ENCODE assay signal across 10 cellular contexts in genomic region chr5:88676637-88677481, GRCh38.
DNase-seq lines count a peak whose midpoint lies in the region; ATAC-seq, FAIRE-seq and TF ChIP-seq lines count a peak whose summit lies in the region.
"Had no signal": no experiment of that assay in that cellular context is flagged by ENCODE, and none has a peak within 500 bp of the region (broad histone marks: within the 10 kb centered on the region; RNA-seq: fewer than 3 reads in every experiment).

No MANE protein-coding gene starts in this region.

- no peaks in the 10 kb centered on the region for H3K36me3 ChIP-seq in adrenal gland (replicated peaks in 1 of 2)
- H3K36me3 ChIP-seq in prostate gland, result no peaks in the 10 kb centered on the region
- H3K36me3 ChIP-seq: colonic mucosa had no signal

- peaks cover 6% of the 10 kb centered on the region for H3K36me3 Mint-ChIP-seq in IgD-negative memory B cell
- peaks cover 25% of the 10 kb centered on the region for H3K36me3 Mint-ChIP-seq in natural killer cell treated with Interleukin-12 subunit alpha and Interleukin-12 subunit beta and Interleukin-15 and Interleukin-18, amount 100 ng/mL, for 72 hours

- H3K9me3 ChIP-seq in adrenal gland (replicated peaks in 1 of 3) (no peaks in the 10 kb centered on the region), prostate gland (no peaks in the 10 kb centered on the region)
- H3K9me3 ChIP-seq: colonic mucosa had no signal

- peak; percentile 72 for FAIRE-seq in D721Med (lab: Jason Lieb, UNC)
- FAIRE-seq: frontal cortex had no signal

- H3K9me3 Mint-ChIP-seq in IgD-negative memory B cell, result peaks cover 1 to 21% (median 5%) of the 10 kb centered on the region in 3 donors
- H3K9me3 Mint-ChIP-seq in natural killer cell treated with Interleukin-12 subunit alpha and Interleukin-12 subunit beta and Interleukin-15 and Interleukin-18, amount 100 ng/mL, for 72 hours, result peaks cover 3% of the 10 kb centered on the region

- H3K4me3 ChIP-seq in adrenal gland (peak overlapping the region in 1 of 4 donors; percentile 54), prostate gland (no peak overlapping the region)

- H3K4me1 ChIP-seq in adrenal gland (replicated peaks in 1 of 2) (peaks cover 8 to 31% of the 10 kb centered on the region in 2 donors), prostate gland (replicated peaks) (no peaks in the 10 kb centered on the region)
- H3K4me1 ChIP-seq: colonic mucosa had no signal

- peak overlapping the region in 3 of 5 donors; percentile 39 to 95 (median 92) for H3K27ac ChIP-seq in adrenal gland
- H3K27ac ChIP-seq in prostate gland, result no peak overlapping the region
- H3K27ac ChIP-seq: colonic mucosa had no signal

- TF ChIP-seq POLR2A in adrenal gland (IDR thresholded peaks at IDR 0.05) (no peak), prostate gland (IDR thresholded peaks at IDR 0.05) (no peak)

- peak overlapping the region; percentile 83 to 98 (median 94) for H3K27ac Mint-ChIP-seq in IgD-negative memory B cell
- H3K27ac Mint-ChIP-seq in natural killer cell treated with Interleukin-12 subunit alpha and Interleukin-12 subunit beta and Interleukin-15 and Interleukin-18, amount 100 ng/mL, for 72 hours, result peak overlapping the region in 1 of 2 donors; percentile 71

- TF ChIP-seq CTCF in D721Med (IDR thresholded peaks at IDR 0.05; ENCODE audit: insufficient read depth, missing control alignments) (no peak), adrenal gland (IDR thresholded peaks at IDR 0.05) (no peak), prostate gland (IDR thresholded peaks at IDR 0.05) (no peak)

- H3K4me3 Mint-ChIP-seq in IgD-negative memory B cell, result peak overlapping the region; percentile 7 to 92 (median 30)
- peak overlapping the region; percentile 80 for H3K4me3 Mint-ChIP-seq in natural killer cell treated with Interleukin-12 subunit alpha and Interleukin-12 subunit beta and Interleukin-15 and Interleukin-18, amount 100 ng/mL, for 72 hours

- intact Hi-C loops in adrenal gland (cut with DNase I), result loop anchor here in 1 of 2 donors (5.0 kb wide), 1 partner anchor 535 kb away; no protein-coding TSS in a partner anchor
- intact Hi-C loops in prostate gland (cut with DNase I), result loop anchor here (5.0 kb wide), 1 partner anchor 535 kb away; no protein-coding TSS in a partner anchor

- no peak for ATAC-seq in natural killer cell treated with Interleukin-12 subunit alpha and Interleukin-12 subunit beta and Interleukin-15 and Interleukin-18, amount 100 ng/mL, for 72 hours
- ATAC-seq in GM19395 (IDR thresholded peaks at IDR 0.05; ENCODE audit: unreplicated experiment) (no peak), GM18867 (IDR thresholded peaks at IDR 0.05; ENCODE audit: unreplicated experiment) (no peak)

- H3K27me3 ChIP-seq in adrenal gland (peaks cover 31% of the 10 kb centered on the region), prostate gland (replicated peaks; ENCODE audit: insufficient read depth) (peaks cover 62% of the 10 kb centered on the region)

- peaks cover 72% of the 10 kb centered on the region for H3K27me3 Mint-ChIP-seq in IgD-negative memory B cell
- H3K27me3 Mint-ChIP-seq in natural killer cell treated with Interleukin-12 subunit alpha and Interleukin-12 subunit beta and Interleukin-15 and Interleukin-18, amount 100 ng/mL, for 72 hours, result peaks cover 57 to 83% of the 10 kb centered on the region in 2 donors

- peaks cover 4 to 27% (median 17%) of the 10 kb centered on the region in 3 donors for H3K4me1 Mint-ChIP-seq in IgD-negative memory B cell
- peaks cover 26 to 27% of the 10 kb centered on the region in 2 donors for H3K4me1 Mint-ChIP-seq in natural killer cell treated with Interleukin-12 subunit alpha and Interleukin-12 subunit beta and Interleukin-15 and Interleukin-18, amount 100 ng/mL, for 72 hours (ENCODE audit: low read depth in 2 of 2)

- WGBS in adrenal gland, 4 donors, result 21 to 35% (median 24%) methylated on average over 8 of the region's 8 CpGs
- 25% methylated on average over 8 of the region's 8 CpGs for WGBS in prostate gland

- no peak for DNase-seq in D721Med (ENCODE audit: insufficient read length, low spot score)
- DNase-seq in adrenal gland, result no peak
- DNase-seq in natural killer cell treated with Interleukin-12 subunit alpha and Interleukin-12 subunit beta and Interleukin-15 and Interleukin-18, amount 100 ng/mL, for 72 hours (ENCODE audit: low spot score), result no peak
- no peak for DNase-seq in prostate gland (ENCODE audit: low spot score)
- DNase-seq: colonic mucosa, mammary epithelial cell had no signal

Comparison
In these comparisons a context has a peak if more than half of its experiments do, and no peak if none do; other contexts are left out.
1. H3K27ac ChIP-seq: peak in adrenal gland (3 of 5); none in prostate gland (0 of 2).